In genomic region chr16:84032458-84033178, GRCh38 we compare ENCODE assay signal across 1 cellular context.
TF ChIP-seq lines count a peak whose summit lies in the region.

No MANE protein-coding gene starts in this region.

TF ChIP-seq in WTC11, 78 proteins besides CTCF, POLR2A, EP300 and RAD21 (continued from another document):
- TF ChIP-seq, protein P1, sequence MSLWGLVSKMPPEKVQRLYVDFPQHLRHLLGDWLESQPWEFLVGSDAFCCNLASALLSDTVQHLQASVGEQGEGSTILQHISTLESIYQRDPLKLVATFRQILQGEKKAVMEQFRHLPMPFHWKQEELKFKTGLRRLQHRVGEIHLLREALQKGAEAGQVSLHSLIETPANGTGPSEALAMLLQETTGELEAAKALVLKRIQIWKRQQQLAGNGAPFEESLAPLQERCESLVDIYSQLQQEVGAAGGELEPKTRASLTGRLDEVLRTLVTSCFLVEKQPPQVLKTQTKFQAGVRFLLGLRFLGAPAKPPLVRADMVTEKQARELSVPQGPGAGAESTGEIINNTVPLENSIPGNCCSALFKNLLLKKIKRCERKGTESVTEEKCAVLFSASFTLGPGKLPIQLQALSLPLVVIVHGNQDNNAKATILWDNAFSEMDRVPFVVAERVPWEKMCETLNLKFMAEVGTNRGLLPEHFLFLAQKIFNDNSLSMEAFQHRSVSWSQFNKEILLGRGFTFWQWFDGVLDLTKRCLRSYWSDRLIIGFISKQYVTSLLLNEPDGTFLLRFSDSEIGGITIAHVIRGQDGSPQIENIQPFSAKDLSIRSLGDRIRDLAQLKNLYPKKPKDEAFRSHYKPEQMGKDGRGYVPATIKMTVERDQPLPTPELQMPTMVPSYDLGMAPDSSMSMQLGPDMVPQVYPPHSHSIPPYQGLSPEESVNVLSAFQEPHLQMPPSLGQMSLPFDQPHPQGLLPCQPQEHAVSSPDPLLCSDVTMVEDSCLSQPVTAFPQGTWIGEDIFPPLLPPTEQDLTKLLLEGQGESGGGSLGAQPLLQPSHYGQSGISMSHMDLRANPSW (CRISPR knock-in tag; conservative IDR thresholded peaks at IDR 0.05; ENCODE audit: low read depth) = no peak
- TF ChIP-seq NFE2L1 (CRISPR knock-in tag; IDR thresholded peaks at IDR 0.05) (no peak), ZNF532 (CRISPR knock-in tag; IDR thresholded peaks at IDR 0.05; ENCODE audit: borderline replicate concordance) (no peak), HMGA2 (CRISPR knock-in tag; IDR thresholded peaks at IDR 0.05) (no peak), GRHL2 (CRISPR knock-in tag; IDR thresholded peaks at IDR 0.05; ENCODE audit: insufficient replicate concordance, severe bottlenecking) (no peak), ZNF416 (CRISPR knock-in tag; IDR thresholded peaks at IDR 0.05) (no peak), NR1H2 (CRISPR knock-in tag; IDR thresholded peaks at IDR 0.05) (no peak), NR2C2 (CRISPR knock-in tag; IDR thresholded peaks at IDR 0.05) (no peak), ELF4 (CRISPR knock-in tag; IDR thresholded peaks at IDR 0.05; ENCODE audit: low read depth) (no peak)
- TF ChIP-seq, protein P2, sequence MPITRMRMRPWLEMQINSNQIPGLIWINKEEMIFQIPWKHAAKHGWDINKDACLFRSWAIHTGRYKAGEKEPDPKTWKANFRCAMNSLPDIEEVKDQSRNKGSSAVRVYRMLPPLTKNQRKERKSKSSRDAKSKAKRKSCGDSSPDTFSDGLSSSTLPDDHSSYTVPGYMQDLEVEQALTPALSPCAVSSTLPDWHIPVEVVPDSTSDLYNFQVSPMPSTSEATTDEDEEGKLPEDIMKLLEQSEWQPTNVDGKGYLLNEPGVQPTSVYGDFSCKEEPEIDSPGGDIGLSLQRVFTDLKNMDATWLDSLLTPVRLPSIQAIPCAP (CRISPR knock-in tag; IDR thresholded peaks at IDR 0.05) = no peak
- TF ChIP-seq, protein P3, sequence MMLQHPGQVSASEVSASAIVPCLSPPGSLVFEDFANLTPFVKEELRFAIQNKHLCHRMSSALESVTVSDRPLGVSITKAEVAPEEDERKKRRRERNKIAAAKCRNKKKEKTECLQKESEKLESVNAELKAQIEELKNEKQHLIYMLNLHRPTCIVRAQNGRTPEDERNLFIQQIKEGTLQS (CRISPR knock-in tag; conservative IDR thresholded peaks at IDR 0.05) = no peak
- TF ChIP-seq, protein P4, sequence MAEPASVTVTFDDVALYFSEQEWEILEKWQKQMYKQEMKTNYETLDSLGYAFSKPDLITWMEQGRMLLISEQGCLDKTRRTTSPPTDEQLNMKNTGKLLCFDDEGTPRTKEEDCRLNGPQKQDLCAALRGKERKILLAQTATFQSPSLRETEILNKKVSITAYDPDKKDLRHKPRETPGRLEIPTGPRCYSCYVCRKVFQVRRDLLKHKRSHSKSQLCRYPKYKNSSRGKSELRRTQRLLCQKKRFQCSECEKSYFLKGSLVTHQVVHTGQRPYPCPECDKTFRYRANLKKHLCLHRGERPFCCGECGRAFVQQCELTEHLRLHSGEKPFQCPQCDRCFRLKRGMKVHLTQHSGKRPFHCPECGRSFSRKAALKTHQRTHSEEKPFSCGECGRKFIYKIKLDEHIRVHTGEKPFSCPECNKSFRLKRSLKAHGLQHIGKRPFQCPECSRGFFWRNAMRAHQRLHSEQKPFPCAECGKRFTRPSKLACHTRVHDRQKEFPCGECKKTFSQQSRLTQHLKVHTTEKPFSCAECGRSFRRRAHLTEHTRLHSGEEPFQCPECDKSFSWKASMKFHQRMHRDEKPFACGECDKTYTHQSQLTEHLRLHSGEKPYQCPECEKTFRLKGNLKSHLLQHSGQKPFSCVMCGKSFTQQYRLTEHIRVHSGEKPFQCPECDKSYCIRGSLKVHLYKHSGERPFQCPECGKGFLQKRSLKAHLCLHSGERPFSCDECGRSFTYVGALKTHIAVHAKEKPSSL (CRISPR knock-in tag; conservative IDR thresholded peaks at IDR 0.05) = no peak
- TF ChIP-seq, protein P5, sequence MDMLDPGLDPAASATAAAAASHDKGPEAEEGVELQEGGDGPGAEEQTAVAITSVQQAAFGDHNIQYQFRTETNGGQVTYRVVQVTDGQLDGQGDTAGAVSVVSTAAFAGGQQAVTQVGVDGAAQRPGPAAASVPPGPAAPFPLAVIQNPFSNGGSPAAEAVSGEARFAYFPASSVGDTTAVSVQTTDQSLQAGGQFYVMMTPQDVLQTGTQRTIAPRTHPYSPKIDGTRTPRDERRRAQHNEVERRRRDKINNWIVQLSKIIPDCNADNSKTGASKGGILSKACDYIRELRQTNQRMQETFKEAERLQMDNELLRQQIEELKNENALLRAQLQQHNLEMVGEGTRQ (CRISPR knock-in tag; IDR thresholded peaks at IDR 0.05) = no peak
